ENCODE assay signal across 13 cellular contexts in genomic region chr7:112981966-112982365, GRCh38.
DNase-seq lines count a peak whose midpoint lies in the region; ATAC-seq and TF ChIP-seq lines count a peak whose summit lies in the region.
"Had no signal": no experiment of that assay in that cellular context is flagged by ENCODE, and none has a peak within 500 bp of the region (broad histone marks: within the 10 kb centered on the region; RNA-seq: fewer than 3 reads in every experiment).

No MANE protein-coding gene starts in this region.

- intact Hi-C loops in activated B cell treated with CpG ODN at 0.5 μM for 24 hours (cut with micrococcal nuclease): loop anchor here (1.0 to 2.0 kb wide), 4 partner anchors 13 to 192 kb away; partner anchors contain the start of genes SMIM30 and TMEM168

- no peaks in the 10 kb centered on the region for H3K36me3 Mint-ChIP-seq in activated B cell treated with CpG ODN at 0.5 μM for 24 hours (ENCODE audit: low read depth)

- ATAC-seq in GM18861 (IDR thresholded peaks at IDR 0.05; ENCODE audit: unreplicated experiment) (peak; percentile 26), GM21390 (IDR thresholded peaks at IDR 0.05; ENCODE audit: unreplicated experiment) (peak; percentile 32), HG02981 (IDR thresholded peaks at IDR 0.05; ENCODE audit: unreplicated experiment) (peak; percentile 24), activated B cell treated with CpG ODN at 0.5 μM for 24 hours (ENCODE audit: low read depth) (no peak), esophagus mucosa (no peak)
- ATAC-seq: sciatic nerve had no signal

- no peaks in the 10 kb centered on the region for H3K9me3 Mint-ChIP-seq in activated B cell treated with CpG ODN at 0.5 μM for 24 hours

- POLR2A ChIA-PET in activated B cell treated with CpG ODN at 0.5 μM for 24 hours (lab: Charles Lee): no interaction called here

- peaks cover 28% of the 10 kb centered on the region for H3K4me1 Mint-ChIP-seq in activated B cell treated with CpG ODN at 0.5 μM for 24 hours

- H3K27me3 Mint-ChIP-seq in activated B cell treated with CpG ODN at 0.5 μM for 24 hours: no peaks in the 10 kb centered on the region

- no peak for TF ChIP-seq CTCF in activated B cell treated with CpG ODN at 0.5 μM for 24 hours (IDR thresholded peaks at IDR 0.05)

- DNase-seq in activated B cell treated with CpG ODN at 0.5 μM for 24 hours (no peak), NCI-H1048 (lab: John Stamatoyannopoulos, UW) (no peak), C1 segment of cervical spinal cord (lab: John Stamatoyannopoulos, UW) (no peak), DMS53 (lab: John Stamatoyannopoulos, UW) (no peak)
- DNase-seq: activated CD8-positive, alpha-beta memory T cell treated with anti-CD3 and anti-CD28 coated beads, Interleukin-2, amount 50 U/mL, for 48 hours; HCEC 1CT; Kasumi-1; upper lobe of left lung had no signal

- H3K4me3 Mint-ChIP-seq in activated B cell treated with CpG ODN at 0.5 μM for 24 hours: no peak overlapping the region

- CTCF ChIA-PET in activated B cell treated with CpG ODN at 0.5 μM for 24 hours (lab: Charles Lee): no interaction called here

- H3K27ac Mint-ChIP-seq in activated B cell treated with CpG ODN at 0.5 μM for 24 hours: peak overlapping the region; percentile 79

Comparison
In these comparisons a context has a peak if more than half of its experiments do, and no peak if none do; other contexts are left out.
1. ATAC-seq: peak in GM18861 (single experiment), GM21390 (single experiment) and HG02981 (single experiment); none in activated B cell treated with CpG ODN at 0.5 μM for 24 hours (single experiment) and esophagus mucosa (single experiment).